Comparison of ENCODE assay signal across 9 cellular contexts in genomic region chr6:136113736-136114173, GRCh38.
DNase-seq lines count a peak whose midpoint lies in the region; ATAC-seq lines count a peak whose summit lies in the region.
"Had no signal": no experiment of that assay in that cellular context is flagged by ENCODE, and none has a peak within 500 bp of the region (broad histone marks: within the 10 kb centered on the region; RNA-seq: fewer than 3 reads in every experiment).

No MANE protein-coding gene starts in this region.

- CTCF ChIA-PET in activated CD8-positive, alpha-beta memory T cell treated with anti-CD3 and anti-CD28 coated beads, Interleukin-2, amount 10 ng/mL, durations not matched to agents 7 days and 5 days (lab: Charles Lee): no interaction called here

- peak; percentile 22 for DNase-seq in Caki2 (ENCODE audit: low read depth)
- DNase-seq in NCI-H1105 treated with DMSO at 0.1 percent for 48 hours (lab: John Stamatoyannopoulos, UW): peak; percentile 98
- peak; percentile 11 for DNase-seq in SW480 (ENCODE audit: low spot score)
- peak in 41 of 42 donors; percentile 6 to 87 (median 54) for DNase-seq in head of caudate nucleus
- DNase-seq in sciatic nerve (ENCODE audit: low spot score): no peak
- DNase-seq in activated CD8-positive, alpha-beta memory T cell treated with anti-CD3 and anti-CD28 coated beads, Interleukin-2, amount 10 ng/mL, durations not matched to agents 7 days and 5 days: no peak
- DNase-seq: activated naive CD8-positive, alpha-beta T cell treated with anti-CD3 and anti-CD28 coated beads, Interleukin-2, amount 10 ng/mL, durations not matched to agents 7 days and 5 days had no signal

- peak; percentile 94 for ATAC-seq in sciatic nerve
- ATAC-seq in HG03280 (IDR thresholded peaks at IDR 0.05; ENCODE audit: unreplicated experiment): no peak
- no peak for ATAC-seq in GM21390 (IDR thresholded peaks at IDR 0.05; ENCODE audit: unreplicated experiment)
- no peak for ATAC-seq in activated CD8-positive, alpha-beta memory T cell treated with anti-CD3 and anti-CD28 coated beads, Interleukin-2, amount 10 ng/mL, durations not matched to agents 7 days and 5 days

- peaks cover 47% of the 10 kb centered on the region for H3K27me3 Mint-ChIP-seq in activated CD8-positive, alpha-beta memory T cell treated with anti-CD3 and anti-CD28 coated beads, Interleukin-2, amount 10 ng/mL, durations not matched to agents 7 days and 5 days

- H3K27ac Mint-ChIP-seq in activated CD8-positive, alpha-beta memory T cell treated with anti-CD3 and anti-CD28 coated beads, Interleukin-2, amount 10 ng/mL, durations not matched to agents 7 days and 5 days: no peak overlapping the region
- H3K27ac Mint-ChIP-seq: activated naive CD8-positive, alpha-beta T cell treated with anti-CD3 and anti-CD28 coated beads, Interleukin-2, amount 10 ng/mL, durations not matched to agents 7 days and 5 days had no signal

- intact Hi-C loops in head of caudate nucleus (cut with DNase I) (no loop called here), sciatic nerve (cut with DNase I) (no loop called here)

- in situ Hi-C loops in Caki2 (cut with HindIII; ENCODE audit: low pct_unique_long_range_greater_than_20kb, low sequenced_read_pairs): no loop called here

- H3K36me3 Mint-ChIP-seq in activated CD8-positive, alpha-beta memory T cell treated with anti-CD3 and anti-CD28 coated beads, Interleukin-2, amount 10 ng/mL, durations not matched to agents 7 days and 5 days: no peaks in the 10 kb centered on the region
- H3K36me3 Mint-ChIP-seq: activated naive CD8-positive, alpha-beta T cell treated with anti-CD3 and anti-CD28 coated beads, Interleukin-2, amount 10 ng/mL, durations not matched to agents 7 days and 5 days had no signal

- H3K9me3 Mint-ChIP-seq in activated CD8-positive, alpha-beta memory T cell treated with anti-CD3 and anti-CD28 coated beads, Interleukin-2, amount 10 ng/mL, durations not matched to agents 7 days and 5 days (ENCODE audit: low read depth): no peaks in the 10 kb centered on the region
- H3K9me3 Mint-ChIP-seq: activated naive CD8-positive, alpha-beta T cell treated with anti-CD3 and anti-CD28 coated beads, Interleukin-2, amount 10 ng/mL, durations not matched to agents 7 days and 5 days had no signal

- no peaks in the 10 kb centered on the region for H3K4me1 Mint-ChIP-seq in activated CD8-positive, alpha-beta memory T cell treated with anti-CD3 and anti-CD28 coated beads, Interleukin-2, amount 10 ng/mL, durations not matched to agents 7 days and 5 days
- H3K4me1 Mint-ChIP-seq: activated naive CD8-positive, alpha-beta T cell treated with anti-CD3 and anti-CD28 coated beads, Interleukin-2, amount 10 ng/mL, durations not matched to agents 7 days and 5 days had no signal

- no peak overlapping the region for H3K4me3 Mint-ChIP-seq in activated CD8-positive, alpha-beta memory T cell treated with anti-CD3 and anti-CD28 coated beads, Interleukin-2, amount 10 ng/mL, durations not matched to agents 7 days and 5 days
- H3K4me3 Mint-ChIP-seq: activated naive CD8-positive, alpha-beta T cell treated with anti-CD3 and anti-CD28 coated beads, Interleukin-2, amount 10 ng/mL, durations not matched to agents 7 days and 5 days had no signal

Comparison
In these comparisons a context has a peak if more than half of its experiments do, and no peak if none do; other contexts are left out.
1. DNase-seq: peak in Caki2 (single experiment), NCI-H1105 treated with DMSO at 0.1 percent for 48 hours (single experiment), SW480 (single experiment) and head of caudate nucleus (41 of 42); none in sciatic nerve (single experiment) and activated CD8-positive, alpha-beta memory T cell treated with anti-CD3 and anti-CD28 coated beads, Interleukin-2, amount 10 ng/mL, durations not matched to agents 7 days and 5 days (single experiment).